Comparison of ENCODE assay signal across 12 cellular contexts in genomic region chr6:39951716-39952115, GRCh38.
"Had no signal": no experiment of that assay in that cellular context is flagged by ENCODE, and none has a peak within 500 bp of the region (broad histone marks: within the 10 kb centered on the region; RNA-seq: fewer than 3 reads in every experiment).

No MANE protein-coding gene starts in this region.

- H3K36me3 ChIP-seq: sigmoid colon had no signal

- ATAC-seq: body of pancreas; stimulated activated effector memory CD8-positive, alpha-beta T cell treated with anti-CD3 and anti-CD28 coated beads, Interleukin-12 subunit alpha, Interleukin-12 subunit beta, amount 100 ng/mL, for 72 hours had no signal

- H3K27ac ChIP-seq: body of pancreas, sigmoid colon had no signal

- H3K27me3 ChIP-seq: body of pancreas had no signal

- H3K4me1 ChIP-seq: body of pancreas, sigmoid colon had no signal

- H3K4me3 ChIP-seq: body of pancreas, sigmoid colon had no signal

- DNase-seq: activated CD4-positive, alpha-beta T cell treated with anti-CD3 and anti-CD28 coated beads for 1 hour; activated CD4-positive, alpha-beta T cell treated with anti-CD3 and anti-CD28 coated beads, Interleukin-2, amount 50 U/mL, for 4 hours; activated naive CD4-positive, alpha-beta T cell treated with anti-CD3 and anti-CD28 coated beads, Interleukin-2, amount 10 ng/mL, durations not matched to agents 7 days and 5 days; activated T-cell treated with anti-CD3 and anti-CD28 coated beads, Interleukin-2, amount 50 U/mL, for 1 hour; body of pancreas; effector CD8-positive, alpha-beta T cell; foreskin melanocyte; SHP77 treated with DMSO at 0.1 percent for 48 hours; sigmoid colon; stimulated activated CD4-positive, alpha-beta T cell treated with anti-CD3 and anti-CD28 coated beads, Interleukin-12 subunit alpha, Interleukin-12 subunit beta, amount 100 ng/mL, for 4 hours; trophoblast cell had no signal

- H3K9me3 ChIP-seq: body of pancreas, sigmoid colon had no signal
